24 cellular contexts compared by ENCODE assay signal in the genomic region with DNA sequence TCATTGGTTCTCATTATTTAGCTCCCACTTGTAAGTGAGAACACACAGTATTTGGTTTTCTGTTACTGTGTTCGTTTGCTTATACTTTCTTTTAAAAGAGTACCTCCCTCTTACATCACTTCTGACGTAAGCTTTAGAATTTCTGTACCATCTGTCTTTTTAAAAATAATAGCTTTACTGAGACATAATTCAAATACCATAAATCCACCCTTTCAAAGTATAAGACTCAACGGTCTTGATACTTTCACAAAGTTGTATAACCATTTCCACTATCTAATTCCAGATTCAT.
DNase-seq lines count a peak whose midpoint lies in the region; ATAC-seq and TF ChIP-seq lines count a peak whose summit lies in the region.
"Had no signal": no experiment of that assay in that cellular context is flagged by ENCODE, and none has a peak within 500 bp of the region (broad histone marks: within the 10 kb centered on the region; RNA-seq: fewer than 3 reads in every experiment).

No MANE protein-coding gene starts in this region.

- H3K4me3 ChIP-seq in ACC112 (ENCODE audit: low read depth, low read length): peak overlapping the region; percentile 13; the same call in 1 of the 2 replicates
- H3K4me3 ChIP-seq in HCT116 (replicated peaks in 1 of 2; ENCODE audit: low read depth in 1 of 2, low read length in 2 of 2): no peak overlapping the region
- no peak overlapping the region for H3K4me3 ChIP-seq in mammary epithelial cell (replicated peaks in 1 of 3; ENCODE audit: insufficient read depth in 1 of 3, low read depth in 2 of 3, low read length in 3 of 3)
- peak overlapping the region in 1 of 3 donors; percentile 38 for H3K4me3 ChIP-seq in right lobe of liver
- H3K4me3 ChIP-seq: stomach, tibial artery had no signal

- H3K9ac ChIP-seq in HCT116 (ENCODE audit: low read length): no peak overlapping the region
- no peak overlapping the region for H3K9ac ChIP-seq in mammary epithelial cell (ENCODE audit: insufficient read depth, low read length)

- H3K4me1 ChIP-seq in ACC112 (ENCODE audit: control insufficient read depth, insufficient read depth, low read length, unreplicated experiment) (peaks cover 27% of the 10 kb centered on the region), HCT116 (ENCODE audit: control insufficient read depth in 1 of 2, insufficient read depth in 2 of 2, low read length in 2 of 2) (peaks cover 11 to 27% of the 10 kb centered on the region in 2 experiments; a peak in 3 of 4 replicates), mammary epithelial cell (ENCODE audit: insufficient read depth, low read length) (peaks cover 20% of the 10 kb centered on the region), right lobe of liver (peaks cover 0 to 46% (median 17%) of the 10 kb centered on the region in 4 donors)
- H3K4me1 ChIP-seq: tibial artery had no signal

- H3K27me3 ChIP-seq in ACC112 (ENCODE audit: insufficient read depth, low read length) (no peaks in the 10 kb centered on the region), HCT116 (ENCODE audit: insufficient read depth, low read length) (no peaks in the 10 kb centered on the region), mammary epithelial cell (ENCODE audit: insufficient read depth, low read length) (no peaks in the 10 kb centered on the region), right lobe of liver (no peaks in the 10 kb centered on the region)
- H3K27me3 ChIP-seq: stomach, tibial artery had no signal

- WGBS in mammary epithelial cell (ENCODE audit: low coverage, missing lambda C conversion rate): 87% methylated on average over 3 of the region's 3 CpGs
- 71% methylated on average over 3 of the region's 3 CpGs for WGBS in right lobe of liver (ENCODE audit: insufficient coverage, low coverage, low lambda C conversion rate, missing lambda C conversion rate)

- intact Hi-C loops in HCT116 (cut with micrococcal nuclease) (no loop called here), mammary epithelial cell (cut with micrococcal nuclease) (loop anchor here (2.0 kb wide), 1 partner anchor 47 kb away; no protein-coding TSS in a partner anchor), right lobe of liver (cut with DNase I) (loop anchor here in 1 of 2 donors (10.0 kb wide), 1 partner anchor 53 kb away; no protein-coding TSS in a partner anchor)

- in situ Hi-C loops in mammary epithelial cell (cut with MboI; ENCODE audit: low sequenced_read_pairs in 2 of 2): loop anchor here in 1 of 2 donors (10.0 kb wide), 1 partner anchor 63 kb away; no protein-coding TSS in a partner anchor

- POLR2A ChIA-PET in HCT116 (lab: Charles Lee): no interaction called here

- TF ChIP-seq CTCF in HCT116 (IDR thresholded peaks at IDR 0.05 in 2 of 3, conservative IDR thresholded peaks at IDR 0.05 in 1 of 3; ENCODE audit: borderline replicate concordance in 1 of 3, insufficient read depth in 1 of 3, low read depth in 2 of 3, low read length in 2 of 3) (no peak), mammary epithelial cell (conservative IDR thresholded peaks at IDR 0.05 in 1 of 2, IDR thresholded peaks at IDR 0.05 in 1 of 2; ENCODE audit: extremely low read depth in 1 of 2, insufficient read depth in 1 of 2, low read depth in 1 of 2, low read length in 2 of 2) (no peak), right lobe of liver (IDR thresholded peaks at IDR 0.05) (no peak)

- H3K9me2 ChIP-seq in HCT116 (ENCODE audit: insufficient read depth): no peaks in the 10 kb centered on the region

- no peaks in the 10 kb centered on the region for H3K36me3 ChIP-seq in ACC112 (ENCODE audit: insufficient read depth, low read length)
- H3K36me3 ChIP-seq in HCT116 (ENCODE audit: control insufficient read depth in 1 of 2, insufficient read depth in 2 of 2, low read length in 2 of 2): no peaks in the 10 kb centered on the region
- H3K36me3 ChIP-seq in mammary epithelial cell (ENCODE audit: insufficient read depth, low read length): no peaks in the 10 kb centered on the region
- H3K36me3 ChIP-seq in right lobe of liver: no peaks in the 10 kb centered on the region
- H3K36me3 ChIP-seq: tibial artery had no signal

- no peaks in the 10 kb centered on the region for H3K79me2 ChIP-seq in ACC112 (ENCODE audit: control insufficient read depth, insufficient read depth, low read length, unreplicated experiment)
- no peaks in the 10 kb centered on the region for H3K79me2 ChIP-seq in HCT116 (ENCODE audit: insufficient read depth, low read length)
- H3K79me2 ChIP-seq in mammary epithelial cell (ENCODE audit: insufficient read depth, low read length): no peaks in the 10 kb centered on the region

- dilution Hi-C loops in mammary epithelial cell (cut with HindIII; ENCODE audit: low sequenced_read_pairs): no loop called here

- RAD21 ChIA-PET in HCT116 (lab: Charles Lee; ENCODE audit: low non-redundant PET in 1 of 2, low total read pairs in 2 of 2, uncharacterized antibody in 2 of 2, unreplicated experiment in 2 of 2): no interaction called here

- DNase-seq in HCT116 (ENCODE audit: low read depth, low spot score): no peak
- no peak for DNase-seq in mammary epithelial cell
- DNase-seq in right lobe of liver: no peak
- no peak for DNase-seq in stimulated activated naive CD4-positive, alpha-beta T cell (lab: John Stamatoyannopoulos, UW)
- DNase-seq: activated CD4-positive, alpha-beta T cell treated with anti-CD3 and anti-CD28 coated beads, Interleukin-2, amount 10 ng/mL, durations not matched to agents 24 days and 14 days; activated CD8-positive, alpha-beta memory T cell treated with anti-CD3 and anti-CD28 coated beads, Interleukin-2, amount 10 ng/mL, durations not matched to agents 7 days and 5 days; activated naive CD4-positive, alpha-beta T cell treated with anti-CD3 and anti-CD28 coated beads for 36 hours; activated T-cell treated with anti-CD3 and anti-CD28 coated beads, Interleukin-2, amount 50 U/mL, for 72 hours; amniotic stem cell; DMS 273 treated with DMSO at 0.1 percent for 48 hours; KG1; naive B cell; NCI-H1417 treated with DMSO at 0.1 percent for 48 hours; NCI-H2171; NCI-H526; retina; stimulated activated CD4-positive, alpha-beta T cell treated with anti-CD3 and anti-CD28 coated beads, Interleukin-15, amount 100 ng/mL, for 24 hours; stomach; tibial artery had no signal

- peak overlapping the region; percentile 47; the same call in 1 of the 2 replicates for H3K4me2 ChIP-seq in HCT116 (ENCODE audit: low read length)
- H3K4me2 ChIP-seq in mammary epithelial cell (ENCODE audit: insufficient read depth, low read depth, low read length): peak overlapping the region; percentile 40

- ATAC-seq in HCT116: no peak
- ATAC-seq in right lobe of liver: no peak
- ATAC-seq in HG03378 (IDR thresholded peaks at IDR 0.05; ENCODE audit: unreplicated experiment): no peak
- no peak for ATAC-seq in HG02798 (IDR thresholded peaks at IDR 0.05; ENCODE audit: poor library complexity, unreplicated experiment)
- no peak for ATAC-seq in HG03520 (IDR thresholded peaks at IDR 0.05; ENCODE audit: unreplicated experiment)
- ATAC-seq: activated CD8-positive, alpha-beta memory T cell treated with anti-CD3 and anti-CD28 coated beads, Interleukin-2, amount 10 ng/mL, durations not matched to agents 7 days and 5 days; activated T-cell treated with anti-CD3 and anti-CD28 coated beads, Interleukin-2, amount 50 U/mL, for 72 hours had no signal

- TF ChIP-seq POLR2A in HCT116 (IDR thresholded peaks at IDR 0.05; ENCODE audit: borderline replicate concordance, extremely low read depth, insufficient read depth, insufficient read length): no peak
- no peak for TF ChIP-seq POLR2A in right lobe of liver (IDR thresholded peaks at IDR 0.05)

- BruUV-seq in HCT116 (replicated peaks; lab: Mats Ljungman, UMichigan) (no TSS peak), mammary epithelial cell (replicated peaks; lab: Mats Ljungman, UMichigan) (no TSS peak)

- no peaks in the 10 kb centered on the region for H3K9me3 ChIP-seq in HCT116 (ENCODE audit: control insufficient read depth in 1 of 2, insufficient read depth in 1 of 2, low read depth in 1 of 2, low read length in 2 of 2)
- no peaks in the 10 kb centered on the region for H3K9me3 ChIP-seq in mammary epithelial cell (replicated peaks; ENCODE audit: insufficient read depth, low read length)
- H3K9me3 ChIP-seq in right lobe of liver: no peaks in the 10 kb centered on the region
- H3K9me3 ChIP-seq: stomach, tibial artery had no signal

- no peak for TF ChIP-seq RAD21 in HCT116 (IDR thresholded peaks at IDR 0.05; ENCODE audit: low read depth)

- H3K27ac ChIP-seq in ACC112 (ENCODE audit: low read depth, low read length): peak overlapping the region; percentile 72
- no peak overlapping the region for H3K27ac ChIP-seq in HCT116 (ENCODE audit: low read depth, low read length)
- H3K27ac ChIP-seq in mammary epithelial cell (ENCODE audit: insufficient read depth, low read depth, low read length): peak overlapping the region; percentile 77
- peak overlapping the region; percentile 61 to 81 (median 72) for H3K27ac ChIP-seq in right lobe of liver
- H3K27ac ChIP-seq: tibial artery, VCaP had no signal

- CTCF ChIA-PET in HCT116 (lab: Charles Lee): no interaction called here
- CTCF ChIA-PET in mammary epithelial cell (lab: Charles Lee; ENCODE audit: low non-redundant PET): no interaction called here

- no peak overlapping the region for H2AFZ ChIP-seq in ACC112 (ENCODE audit: low read length, unreplicated experiment)
- no peak overlapping the region for H2AFZ ChIP-seq in HCT116 (ENCODE audit: low read depth, low read length, poor library complexity, severe bottlenecking)
- H2AFZ ChIP-seq in mammary epithelial cell (ENCODE audit: low read depth, low read length): no peak overlapping the region

- H4K20me1 ChIP-seq in HCT116 (ENCODE audit: insufficient read depth) (no peaks in the 10 kb centered on the region), mammary epithelial cell (ENCODE audit: insufficient read depth, low read length) (no peaks in the 10 kb centered on the region)

TF ChIP-seq in HCT116, 20 proteins besides CTCF, POLR2A, EP300 and RAD21 (continues in another document):
- TF ChIP-seq CEBPB (IDR thresholded peaks at IDR 0.05; ENCODE audit: low read depth): no peak
- TF ChIP-seq, protein P1, sequence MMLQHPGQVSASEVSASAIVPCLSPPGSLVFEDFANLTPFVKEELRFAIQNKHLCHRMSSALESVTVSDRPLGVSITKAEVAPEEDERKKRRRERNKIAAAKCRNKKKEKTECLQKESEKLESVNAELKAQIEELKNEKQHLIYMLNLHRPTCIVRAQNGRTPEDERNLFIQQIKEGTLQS (IDR thresholded peaks at IDR 0.05): no peak
